Comparison of ENCODE assay signal across 9 cellular contexts in the genomic region with DNA sequence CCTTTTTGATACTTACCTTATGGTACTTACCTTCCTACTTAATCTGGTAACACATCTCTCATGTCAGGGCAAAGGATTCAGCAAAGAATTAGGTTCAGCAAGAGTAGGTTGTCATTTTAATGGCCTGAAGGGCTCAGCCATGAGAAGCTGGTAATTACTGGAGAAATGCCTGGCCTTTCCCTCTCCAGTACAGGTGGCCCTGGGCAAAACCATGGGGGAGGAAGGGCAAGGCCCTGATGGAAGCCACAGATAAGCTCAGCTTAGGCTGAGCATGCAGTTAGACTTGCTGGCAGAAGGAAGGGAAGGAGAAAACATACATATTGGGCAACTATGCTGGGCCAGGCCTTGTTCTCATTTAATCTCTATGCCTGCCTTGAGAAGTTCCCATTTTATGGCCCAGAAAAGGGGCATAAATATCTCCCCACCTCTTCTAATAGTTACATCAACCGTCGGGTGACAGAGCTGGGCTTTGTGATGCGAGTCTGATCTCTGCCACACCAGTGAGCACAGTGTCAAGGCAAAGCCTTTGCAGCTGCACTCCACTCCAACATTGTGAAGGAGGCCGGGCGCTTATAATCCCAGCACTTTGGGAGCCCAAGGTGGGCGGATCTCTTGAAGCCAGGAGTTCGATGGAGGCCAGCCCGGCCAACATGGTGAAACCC. TPM values are rescaled to one million over a fixed set of nuclear protein-coding genes. Genes with fewer than 3 reads are reported as not detected.
DNase-seq lines count a peak whose midpoint lies in the region; TF ChIP-seq lines count a peak whose summit lies in the region.
"Had no signal": no experiment of that assay in that cellular context is flagged by ENCODE, and none has a peak within 500 bp of the region (broad histone marks: within the 10 kb centered on the region; RNA-seq: fewer than 3 reads in every experiment).

No MANE protein-coding gene starts in this region.

- TF ChIP-seq CTCF in BE2C (IDR thresholded peaks at IDR 0.05; ENCODE audit: low read depth, low read length): no peak
- TF ChIP-seq CTCF in mesothelial cell of epicardium (IDR thresholded peaks at IDR 0.05; ENCODE audit: unreplicated experiment): no peak
- no peak for TF ChIP-seq CTCF in Peyer's patch (IDR thresholded peaks at IDR 0.05)
- TF ChIP-seq CTCF in OCI-LY7 (conservative IDR thresholded peaks at IDR 0.05; ENCODE audit: low read length): no peak

- peaks cover 17% of the 10 kb centered on the region for H3K4me1 Mint-ChIP-seq in mesothelial cell of epicardium

- H3K27me3 Mint-ChIP-seq in mesothelial cell of epicardium (ENCODE audit: low read depth): no peaks in the 10 kb centered on the region

- H3K36me3 Mint-ChIP-seq in mesothelial cell of epicardium: peaks cover 35% of the 10 kb centered on the region

- DNase-seq in BE2C (peak; percentile 44), Kasumi-1 (lab: John Stamatoyannopoulos, UW) (peak; percentile 29 to 54), mesothelial cell of epicardium (ENCODE audit: low spot score in 2 of 2, unreplicated experiment in 2 of 2) (no peak), Peyer's patch (no peak), NCI-H2029 treated with DMSO at 0.1 percent for 48 hours (lab: John Stamatoyannopoulos, UW) (no peak), OCI-LY7 (ENCODE audit: low spot score) (no peak), occipital lobe (lab: John Stamatoyannopoulos, UW) (no peak)
- DNase-seq: NCI-H1048 had no signal

- H3K27ac Mint-ChIP-seq in mesothelial cell of epicardium: peak overlapping the region; percentile 10

- H3K4me3 Mint-ChIP-seq in mesothelial cell of epicardium: no peak overlapping the region

- H3K79me2 ChIP-seq in OCI-LY7 (ENCODE audit: insufficient read depth, low read depth, low read length): no peaks in the 10 kb centered on the region

- H2AFZ ChIP-seq in OCI-LY7 (ENCODE audit: low read length): no peak overlapping the region

- intact Hi-C loops in OCI-LY7 (cut with micrococcal nuclease; ENCODE audit: unreplicated experiment): no loop called here

- CTCF ChIA-PET in OCI-LY7 (lab: Charles Lee; ENCODE audit: unreplicated experiment): no interaction called here

- H3K4me3 ChIP-seq in BE2C (ENCODE audit: low read depth, low read length) (no peak overlapping the region), Peyer's patch (no peak overlapping the region), OCI-LY7 (ENCODE audit: low read depth, low read length, poor library complexity, severe bottlenecking) (no peak overlapping the region)

- no peaks in the 10 kb centered on the region for H3K9me3 ChIP-seq in BE2C
- no peaks in the 10 kb centered on the region for H3K9me3 ChIP-seq in Peyer's patch
- no peaks in the 10 kb centered on the region for H3K9me3 ChIP-seq in OCI-LY7 (ENCODE audit: low read length)

- H3K4me2 ChIP-seq in OCI-LY7 (ENCODE audit: low read length): no peak overlapping the region

- no peaks in the 10 kb centered on the region for H4K20me1 ChIP-seq in OCI-LY7 (ENCODE audit: insufficient read depth, low read length)

- H3K9me3 Mint-ChIP-seq in mesothelial cell of epicardium: no peaks in the 10 kb centered on the region

- no TSS peak for BruUV-seq in OCI-LY7 (replicated peaks; lab: Mats Ljungman, UMichigan)

- TF ChIP-seq POLR2A in Peyer's patch (IDR thresholded peaks at IDR 0.05): no peak

- H3K4me1 ChIP-seq in BE2C: peaks cover 18% of the 10 kb centered on the region
- peaks cover 0 to 4% (median 0%) of the 10 kb centered on the region in 4 donors for H3K4me1 ChIP-seq in Peyer's patch
- H3K4me1 ChIP-seq in OCI-LY7 (ENCODE audit: insufficient read depth, low read length, poor library complexity, severe bottlenecking): peaks cover 9% of the 10 kb centered on the region

- no peaks in the 10 kb centered on the region for H3K9me2 ChIP-seq in OCI-LY7 (ENCODE audit: insufficient read depth, low read length)

- POLR2A ChIA-PET in OCI-LY7 (lab: Charles Lee): interaction anchor here (1.2 kb wide), 1 partner anchor 12 kb away, joined by 3 read pairs; no protein-coding TSS in a partner anchor

- H3K36me3 ChIP-seq in BE2C: no peaks in the 10 kb centered on the region
- H3K36me3 ChIP-seq in Peyer's patch: peaks cover 0 to 27% (median 0%) of the 10 kb centered on the region in 3 donors
- H3K36me3 ChIP-seq in OCI-LY7 (ENCODE audit: insufficient read depth, low read length): peaks cover 28% of the 10 kb centered on the region

- H3K27ac ChIP-seq in angular gyrus (ENCODE audit: low read depth, low read length): peak overlapping the region; percentile 71
- H3K27ac ChIP-seq in Peyer's patch: no peak overlapping the region
- no peak overlapping the region for H3K27ac ChIP-seq in OCI-LY7 (ENCODE audit: low read depth, low read length, poor library complexity, severe bottlenecking)

- H3K27me3 ChIP-seq in BE2C: no peaks in the 10 kb centered on the region
- H3K27me3 ChIP-seq in Peyer's patch: no peaks in the 10 kb centered on the region

RNA-seq across cellular contexts. Expression of a gene that starts 18.7 kb away (rescaled TPM):
- 27.1 TPM for polyA plus RNA-seq in BE2C (2012; ENCODE audit: insufficient read depth, insufficient read length, low read depth)
- total RNA-seq in mesothelial cell of epicardium: 13.6 to 15.9 TPM (median 14.9 TPM) in 3 replicates
- 10 to 100 TPM; 15.7 to 39.9 (median 25.3) TPM for total RNA-seq in Peyer's patch
- total RNA-seq in OCI-LY7 (2014; rRNA removed; shearing (Covaris generic)): 6.9 and 18.5 TPM in 2 replicates
- 16.7 and 17.2 TPM in 2 replicates for total RNA-seq in OCI-LY7 (2022)
- total RNA-seq in occipital lobe: 26.2 TPM

RNA-seq across cellular contexts. Expression of a gene that starts 18.9 kb away (rescaled TPM):
- 27.8 TPM for polyA plus RNA-seq in BE2C (2012; ENCODE audit: insufficient read depth, insufficient read length, low read depth)
- total RNA-seq in mesothelial cell of epicardium (42.2 to 45.9 TPM (median 44.1 TPM) in 3 replicates), Peyer's patch (100 to 1,000 TPM; 167 to 754 (median 598) TPM), OCI-LY7 (2022) (51.5 and 54.9 TPM in 2 replicates), occipital lobe (44.5 TPM)
- 25.3 and 35.4 TPM in 2 replicates for total RNA-seq in OCI-LY7 (2014; rRNA removed; shearing (Covaris generic))

Comparison
In these comparisons a context has a peak if more than half of its experiments do, and no peak if none do; other contexts are left out.
1. DNase-seq: peak in BE2C (single experiment) and Kasumi-1 (2 of 2); none in mesothelial cell of epicardium (0 of 2), Peyer's patch (0 of 3), NCI-H2029 treated with DMSO at 0.1 percent for 48 hours (single experiment), OCI-LY7 (single experiment) and occipital lobe (single experiment).